ENCODE assay signal across 8 cellular contexts in genomic region chr2:55616509-55617159, GRCh38.
A peak's percentile ranks its signal among the peaks of the same experiment; 100 is the strongest.
DNase-seq lines count a peak whose midpoint lies in the region; ATAC-seq, FAIRE-seq and TF ChIP-seq lines count a peak whose summit lies in the region.

No MANE protein-coding gene starts in this region.

- peak overlapping the region; percentile 95 for H3K4me3 ChIP-seq in neuron (ENCODE audit: low read length)

- FAIRE-seq in GM18507 (lab: Jason Lieb, UNC), result peak; percentile 52
- FAIRE-seq in D721Med (lab: Jason Lieb, UNC), result no peak

- H3K4me1 ChIP-seq in neuron (ENCODE audit: insufficient read depth, low read length), result peaks cover 20% of the 10 kb centered on the region

- DNase-seq in AML-193 (lab: John Stamatoyannopoulos, UW), result peak; percentile 65 to 69
- peak; percentile 20 for DNase-seq in GM18507 (ENCODE audit: extremely low spot score, insufficient read length, low read depth)
- peak; percentile 70 for DNase-seq in NCI-H510A treated with DMSO at 0.1 percent for 48 hours (lab: John Stamatoyannopoulos, UW)
- peak; percentile 46 for DNase-seq in activated T-cell treated with anti-CD3 and anti-CD28 coated beads, Interleukin-2, amount 50 U/mL, for 1 hour
- peak; percentile 60 for DNase-seq in fibroblast of gingiva (ENCODE audit: low read depth)
- no peak for DNase-seq in D721Med (ENCODE audit: insufficient read length, low spot score)

- H3K9me3 ChIP-seq in neuron (ENCODE audit: low read length), result no peaks in the 10 kb centered on the region

- no peak for TF ChIP-seq CTCF in D721Med (IDR thresholded peaks at IDR 0.05; ENCODE audit: insufficient read depth, missing control alignments)

- no peaks in the 10 kb centered on the region for H3K27me3 ChIP-seq in neuron (ENCODE audit: insufficient read depth, low read length)

- H2AFZ ChIP-seq in neuron (ENCODE audit: low read depth, low read length), result peak overlapping the region; percentile 29

- peak; percentile 6 for ATAC-seq in HG03103 (IDR thresholded peaks at IDR 0.05; ENCODE audit: low read depth, unreplicated experiment)

- peaks cover 36% of the 10 kb centered on the region for H3K36me3 ChIP-seq in neuron (ENCODE audit: insufficient read depth, low read length)
